8 cellular contexts compared by ENCODE assay signal in genomic region chrX:107672955-107673378, GRCh38. TPM values are rescaled to one million over a fixed set of nuclear protein-coding genes. Genes with fewer than 3 reads are reported as not detected.
DNase-seq lines count a peak whose midpoint lies in the region; ATAC-seq and TF ChIP-seq lines count a peak whose summit lies in the region.

No MANE protein-coding gene starts in this region.

- H3K9me3 Mint-ChIP-seq in naive B cell: no peaks in the 10 kb centered on the region
- no peaks in the 10 kb centered on the region for H3K9me3 Mint-ChIP-seq in stimulated activated naive CD8-positive, alpha-beta T cell treated with anti-CD3 and anti-CD28 coated beads, Interleukin-15, amount 100 ng/mL, for 72 hours

- H3K27me3 Mint-ChIP-seq in naive B cell: peaks cover 0 to 7% (median 0%) of the 10 kb centered on the region in 3 donors
- H3K27me3 Mint-ChIP-seq in stimulated activated naive CD8-positive, alpha-beta T cell treated with anti-CD3 and anti-CD28 coated beads, Interleukin-15, amount 100 ng/mL, for 72 hours: no peaks in the 10 kb centered on the region

- H3K36me3 Mint-ChIP-seq in naive B cell: peaks cover 0 to 8% of the 10 kb centered on the region in 2 donors

- ATAC-seq in HG03103 (IDR thresholded peaks at IDR 0.05; ENCODE audit: low read depth, unreplicated experiment): peak; percentile 29
- peak; percentile 38 to 43 for ATAC-seq in naive B cell (ENCODE audit: low read depth in 2 of 2)
- peak; percentile 66 for ATAC-seq in stimulated activated naive CD8-positive, alpha-beta T cell treated with anti-CD3 and anti-CD28 coated beads, Interleukin-15, amount 100 ng/mL, for 72 hours
- no peak for ATAC-seq in GM21737 (IDR thresholded peaks at IDR 0.05; ENCODE audit: unreplicated experiment)

- peak overlapping the region; percentile 27 to 92 (median 78) for H3K4me3 Mint-ChIP-seq in naive B cell
- peak overlapping the region; percentile 78 to 85 for H3K4me3 Mint-ChIP-seq in stimulated activated naive CD8-positive, alpha-beta T cell treated with anti-CD3 and anti-CD28 coated beads, Interleukin-15, amount 100 ng/mL, for 72 hours

- peaks cover 35 to 52% (median 41%) of the 10 kb centered on the region in 3 donors for H3K4me1 Mint-ChIP-seq in naive B cell
- peaks cover 55% of the 10 kb centered on the region for H3K4me1 Mint-ChIP-seq in stimulated activated naive CD8-positive, alpha-beta T cell treated with anti-CD3 and anti-CD28 coated beads, Interleukin-15, amount 100 ng/mL, for 72 hours

- H3K27ac ChIP-seq in epithelial cell of prostate: peak overlapping the region; percentile 89

- DNase-seq in NK-92 (lab: John Stamatoyannopoulos, UW; ENCODE audit: unreplicated experiment) (peak; percentile 3), activated T-cell treated with anti-CD3 and anti-CD28 coated beads for 1 hour (ENCODE audit: low read depth) (peak; percentile 54), epithelial cell of prostate (ENCODE audit: low read depth, low spot score) (no peak), naive B cell (peak; percentile 82)
- peak; percentile 66 to 85 for DNase-seq in stimulated activated naive CD8-positive, alpha-beta T cell treated with anti-CD3 and anti-CD28 coated beads, Interleukin-15, amount 100 ng/mL, for 72 hours

- TF ChIP-seq CTCF in GM12872 (IDR thresholded peaks at IDR 0.05; ENCODE audit: insufficient read depth, low read depth, low read length): peak; percentile 77

- peak overlapping the region; percentile 98 to 100 (median 99) for H3K27ac Mint-ChIP-seq in naive B cell
- peak overlapping the region; percentile 86 to 94 for H3K27ac Mint-ChIP-seq in stimulated activated naive CD8-positive, alpha-beta T cell treated with anti-CD3 and anti-CD28 coated beads, Interleukin-15, amount 100 ng/mL, for 72 hours

RNA-seq across cellular contexts. Expression of gene PRPS1, which starts 44.7 kb away (rescaled TPM):
- 10 to 100 TPM; 49.4 to 74.9 (median 53.8) TPM for polyA plus RNA-seq in naive B cell (ENCODE audit: low read depth in 6 of 6)
